21 cellular contexts compared by ENCODE assay signal in genomic region chr1:58442114-58442513, GRCh38.
DNase-seq lines count a peak whose midpoint lies in the region; ATAC-seq lines count a peak whose summit lies in the region.
"Had no signal": no experiment of that assay in that cellular context is flagged by ENCODE, and none has a peak within 500 bp of the region (broad histone marks: within the 10 kb centered on the region; RNA-seq: fewer than 3 reads in every experiment).

No MANE protein-coding gene starts in this region.

- peaks cover 11% of the 10 kb centered on the region for H3K4me1 ChIP-seq in endocrine pancreas (ENCODE audit: control insufficient read depth, insufficient read depth, low read length)
- H3K4me1 ChIP-seq: SJSA1 had no signal

- no peak for ATAC-seq in HG02798 (IDR thresholded peaks at IDR 0.05; ENCODE audit: poor library complexity, unreplicated experiment)
- ATAC-seq in HG03432 (IDR thresholded peaks at IDR 0.05; ENCODE audit: unreplicated experiment), result no peak
- ATAC-seq in HG02642 (IDR thresholded peaks at IDR 0.05; ENCODE audit: poor library complexity, unreplicated experiment), result no peak
- ATAC-seq: effector memory CD8-positive, alpha-beta T cell; natural killer cell; Panc1 had no signal

- peak; percentile 2 for DNase-seq in NCI-H1092 treated with DMSO at 0.1 percent for 48 hours (lab: John Stamatoyannopoulos, UW)
- no peak for DNase-seq in NCI-H1092 (lab: John Stamatoyannopoulos, UW)
- DNase-seq in NCI-H748 (lab: John Stamatoyannopoulos, UW; ENCODE audit: unreplicated experiment), result peak; percentile 57
- peak; percentile 67 for DNase-seq in retina
- DNase-seq: activated B cell treated with CpG ODN at 0.5 μM for 24 hours; activated CD4-positive, alpha-beta memory T cell treated with anti-CD3 and anti-CD28 coated beads for 36 hours; activated T-cell treated with anti-CD3 and anti-CD28 coated beads for 4 hours; effector memory CD8-positive, alpha-beta T cell; GDM1; HFFc6; Karpas-422; natural killer cell; small intestine; stimulated activated CD4-positive, alpha-beta T cell treated with anti-CD3 and anti-CD28 coated beads, Interleukin-4, amount 100 ng/mL, for 4 hours had no signal

- H3K4me3 ChIP-seq in endocrine pancreas (ENCODE audit: control insufficient read depth, insufficient read depth, low read length), result peak overlapping the region; percentile 47
- H3K4me3 ChIP-seq: hepatocyte, SJSA1 had no signal

- H3K27me3 ChIP-seq in endocrine pancreas (ENCODE audit: control insufficient read depth, insufficient read depth, low read length), result no peaks in the 10 kb centered on the region
- H3K27me3 ChIP-seq: hepatocyte, SJSA1 had no signal

- no peaks in the 10 kb centered on the region for H3K9me3 ChIP-seq in endocrine pancreas (ENCODE audit: control insufficient read depth, low read length)

- no peak overlapping the region for H3K9ac ChIP-seq in endocrine pancreas (ENCODE audit: control insufficient read depth, insufficient read depth, low read length)

- H3K36me3 ChIP-seq in endocrine pancreas (ENCODE audit: control insufficient read depth, insufficient read depth, low read length), result no peaks in the 10 kb centered on the region
- H3K36me3 ChIP-seq: SJSA1 had no signal
